Comparison of ENCODE assay signal across 8 cellular contexts in genomic region chr10:124403548-124403947, GRCh38. TPM values are rescaled to one million over a fixed set of nuclear protein-coding genes. Genes with fewer than 3 reads are reported as not detected.
DNase-seq lines count a peak whose midpoint lies in the region; ATAC-seq and TF ChIP-seq lines count a peak whose summit lies in the region.

No MANE protein-coding gene starts in this region.

- POLR2A ChIA-PET in activated CD4-positive, alpha-beta T cell treated with anti-CD3 and anti-CD28 coated beads, Interleukin-2, amount 10 ng/mL, durations not matched to agents 7 days and 5 days (lab: Charles Lee) = interaction anchor here (0.6 kb wide), 1 partner anchor 589 kb away, joined by 3 read pairs; no protein-coding TSS in a partner anchor

- peaks cover 28% of the 10 kb centered on the region for H3K36me3 Mint-ChIP-seq in activated CD4-positive, alpha-beta T cell treated with anti-CD3 and anti-CD28 coated beads, Interleukin-2, amount 10 ng/mL, durations not matched to agents 7 days and 5 days (ENCODE audit: low read depth)

- peak overlapping the region; percentile 82 for H3K27ac Mint-ChIP-seq in activated CD4-positive, alpha-beta T cell treated with anti-CD3 and anti-CD28 coated beads, Interleukin-2, amount 10 ng/mL, durations not matched to agents 7 days and 5 days

- H3K36me3 ChIP-seq in effector memory CD4-positive, alpha-beta T cell (ENCODE audit: control insufficient read depth, insufficient read depth, low read length) = peaks cover 31% of the 10 kb centered on the region

- no peaks in the 10 kb centered on the region for H3K4me1 ChIP-seq in effector memory CD4-positive, alpha-beta T cell (ENCODE audit: control insufficient read depth, insufficient read depth, low read length, poor library complexity, severe bottlenecking)

- no peaks in the 10 kb centered on the region for H3K9me3 ChIP-seq in effector memory CD4-positive, alpha-beta T cell (ENCODE audit: control insufficient read depth, low read length)

- H3K27ac ChIP-seq in effector memory CD4-positive, alpha-beta T cell (ENCODE audit: insufficient read depth, low read length, poor library complexity, severe bottlenecking) = no peak overlapping the region

- ATAC-seq in GM19438 (IDR thresholded peaks at IDR 0.05; ENCODE audit: low read depth, unreplicated experiment) (peak; percentile 93), HG03457 (IDR thresholded peaks at IDR 0.05; ENCODE audit: unreplicated experiment) (peak; percentile 76), omental fat pad (ENCODE audit: low FRiP score) (peak; percentile 84)

- H3K27me3 Mint-ChIP-seq in activated CD4-positive, alpha-beta T cell treated with anti-CD3 and anti-CD28 coated beads, Interleukin-2, amount 10 ng/mL, durations not matched to agents 7 days and 5 days = no peaks in the 10 kb centered on the region

- no peak overlapping the region for H3K4me3 Mint-ChIP-seq in activated CD4-positive, alpha-beta T cell treated with anti-CD3 and anti-CD28 coated beads, Interleukin-2, amount 10 ng/mL, durations not matched to agents 7 days and 5 days

- H3K9me3 Mint-ChIP-seq in activated CD4-positive, alpha-beta T cell treated with anti-CD3 and anti-CD28 coated beads, Interleukin-2, amount 10 ng/mL, durations not matched to agents 7 days and 5 days = no peaks in the 10 kb centered on the region

- H3K4me1 Mint-ChIP-seq in activated CD4-positive, alpha-beta T cell treated with anti-CD3 and anti-CD28 coated beads, Interleukin-2, amount 10 ng/mL, durations not matched to agents 7 days and 5 days = peaks cover 12% of the 10 kb centered on the region

- TF ChIP-seq CTCF in foreskin fibroblast (IDR thresholded peaks at IDR 0.05; ENCODE audit: low read depth, low read length) = peak; percentile 60
- peak in 1 of 3 donors; percentile 23 for TF ChIP-seq CTCF in omental fat pad (IDR thresholded peaks at IDR 0.05)

- peak; percentile 78 for DNase-seq in DMS153 (lab: John Stamatoyannopoulos, UW)
- peak; percentile 82 for DNase-seq in NCI-H460 (ENCODE audit: extremely low read depth, low read depth)
- peak; percentile 59 for DNase-seq in activated CD4-positive, alpha-beta T cell treated with anti-CD3 and anti-CD28 coated beads, Interleukin-2, amount 10 ng/mL, durations not matched to agents 7 days and 5 days
- peak; percentile 46 to 83 for DNase-seq in foreskin fibroblast
- no peak for DNase-seq in omental fat pad (ENCODE audit: low spot score)
- DNase-seq in effector memory CD4-positive, alpha-beta T cell = no peak

- CTCF ChIA-PET in activated CD4-positive, alpha-beta T cell treated with anti-CD3 and anti-CD28 coated beads, Interleukin-2, amount 10 ng/mL, durations not matched to agents 7 days and 5 days (lab: Charles Lee) = interaction anchor here (0.7 to 2.8 kb wide), 12 partner anchors 9 to 409 kb away, joined by 3 to 23 read pairs (median 4); partner anchors contain the start of gene OAT

- no peak overlapping the region for H3K4me3 ChIP-seq in foreskin fibroblast (ENCODE audit: low read depth in 1 of 2, low read length in 2 of 2)
- H3K4me3 ChIP-seq in effector memory CD4-positive, alpha-beta T cell (ENCODE audit: insufficient read depth, low read depth, low read length, poor library complexity, severe bottlenecking) = no peak overlapping the region

- H3K27me3 ChIP-seq in effector memory CD4-positive, alpha-beta T cell (replicated peaks; ENCODE audit: control insufficient read depth, insufficient read depth, low read length, poor library complexity, severe bottlenecking) = no peaks in the 10 kb centered on the region

RNA-seq across cellular contexts. Expression of gene OAT, which starts 15.2 kb away (rescaled TPM):
- total RNA-seq in NCI-H460 (2014; rRNA removed; shearing (Covaris generic)) = 71.9 and 83.7 TPM in 2 replicates
- polyA plus RNA-seq in NCI-H460 (2014; cell fraction: nucleus; rRNA removed) = 73.5 and 103 TPM in 2 replicates
- total RNA-seq in activated CD4-positive, alpha-beta T cell treated with anti-CD3 and anti-CD28 coated beads, Interleukin-2, amount 10 ng/mL, durations not matched to agents 7 days and 5 days = 10 to 100 TPM; 30.2 to 35.4 TPM
- total RNA-seq in omental fat pad = 100 to 1,000 TPM in 1 of 4 donors, 10 to 100 TPM in 3; 62.4 to 120 (median 85.3) TPM

RNA-seq across cellular contexts. Expression of gene NKX1-2, which starts 46.3 kb away (rescaled TPM):
- 0.02 TPM in 1 of 2 replicates, not detected in the other for total RNA-seq in NCI-H460 (2014; rRNA removed; shearing (Covaris generic))
- polyA plus RNA-seq in NCI-H460 (2014; cell fraction: nucleus; rRNA removed) = not detected in 2 replicates
- not detected for total RNA-seq in activated CD4-positive, alpha-beta T cell treated with anti-CD3 and anti-CD28 coated beads, Interleukin-2, amount 10 ng/mL, durations not matched to agents 7 days and 5 days
- total RNA-seq in omental fat pad = not detected

RNA-seq across cellular contexts. Expression of gene LHPP, which starts 58.1 kb away (rescaled TPM):
- total RNA-seq in NCI-H460 (2014; rRNA removed; shearing (Covaris generic)) = 1.6 and 2.9 TPM in 2 replicates
- 0.74 and 0.85 TPM in 2 replicates for polyA plus RNA-seq in NCI-H460 (2014; cell fraction: nucleus; rRNA removed)
- 10 to 100 TPM; 24.2 to 28.0 TPM for total RNA-seq in activated CD4-positive, alpha-beta T cell treated with anti-CD3 and anti-CD28 coated beads, Interleukin-2, amount 10 ng/mL, durations not matched to agents 7 days and 5 days
- 10 to 100 TPM; 10.1 to 16.2 (median 13.7) TPM for total RNA-seq in omental fat pad

Comparison
In these comparisons a context has a peak if more than half of its experiments do, and no peak if none do; other contexts are left out.
1. DNase-seq: peak in DMS153 (single experiment), NCI-H460 (single experiment), activated CD4-positive, alpha-beta T cell treated with anti-CD3 and anti-CD28 coated beads, Interleukin-2, amount 10 ng/mL, durations not matched to agents 7 days and 5 days (single experiment) and foreskin fibroblast (2 of 2); none in omental fat pad (single experiment) and effector memory CD4-positive, alpha-beta T cell (0 of 3).
2. Peak in every context shown above with its lines, with median percentiles within 50 percentile points of each other: ATAC-seq.